8 cellular contexts compared by ENCODE assay signal in the genomic region with DNA sequence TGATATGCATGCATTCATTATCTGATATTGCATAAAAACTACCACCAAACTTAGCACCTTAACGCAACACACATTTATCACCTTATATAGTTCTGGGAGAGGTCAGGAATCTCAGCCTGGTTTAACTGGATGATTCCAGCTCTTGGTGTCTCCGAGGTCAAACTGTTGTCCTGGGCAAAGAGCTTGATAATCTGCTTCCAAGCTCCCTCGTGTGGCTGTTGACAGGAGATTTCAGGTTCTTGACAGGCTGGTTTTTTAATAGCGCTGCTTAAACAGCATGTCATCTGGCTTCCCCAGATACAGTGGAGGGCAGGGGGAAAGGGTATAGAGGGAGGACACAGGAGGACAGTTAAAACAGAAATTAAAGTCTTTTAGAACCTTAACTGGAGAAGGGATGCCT.
DNase-seq lines count a peak whose midpoint lies in the region; ATAC-seq and TF ChIP-seq lines count a peak whose summit lies in the region.

No MANE protein-coding gene starts in this region.

- H3K9me3 ChIP-seq in OCI-LY3 (ENCODE audit: insufficient read depth, low read length) (no peaks in the 10 kb centered on the region), heart left ventricle (no peaks in the 10 kb centered on the region), smooth muscle cell (replicated peaks; ENCODE audit: low read depth) (no peaks in the 10 kb centered on the region)

- no peak overlapping the region for H3K9ac ChIP-seq in OCI-LY3 (ENCODE audit: low read length)
- no peak overlapping the region for H3K9ac ChIP-seq in smooth muscle cell (ENCODE audit: low read depth)

- DNase-seq in NCI-H2029 (lab: John Stamatoyannopoulos, UW) (peak; percentile 10), NCI-H2029 treated with DMSO at 0.1 percent for 48 hours (lab: John Stamatoyannopoulos, UW) (no peak), heart left ventricle (peak in 4 of 5 donors; percentile 23 to 45 (median 27)), smooth muscle cell (lab: John Stamatoyannopoulos, UW; ENCODE audit: unreplicated experiment) (no peak)
- DNase-seq in effector CD8-positive, alpha-beta T cell (lab: John Stamatoyannopoulos, UW), result no peak

- H3K36me3 ChIP-seq in OCI-LY3 (replicated peaks; ENCODE audit: low read depth, low read length) (no peaks in the 10 kb centered on the region), heart left ventricle (no peaks in the 10 kb centered on the region), smooth muscle cell (ENCODE audit: low read depth) (no peaks in the 10 kb centered on the region)

- TF ChIP-seq CTCF in OCI-LY3 (IDR thresholded peaks at IDR 0.05; ENCODE audit: low read depth, low read length) (peak; percentile 62), heart left ventricle (IDR thresholded peaks at IDR 0.05) (peak in 10 of 12 donors; percentile 17 to 49 (median 31)), smooth muscle cell (IDR thresholded peaks at IDR 0.05; ENCODE audit: borderline replicate concordance, insufficient read depth, poor library complexity, severe bottlenecking) (peak; percentile 28)

- peak; percentile 42 to 80 (median 76) for ATAC-seq in heart left ventricle
- no peak for ATAC-seq in GM18502 (IDR thresholded peaks at IDR 0.05; ENCODE audit: poor library complexity, unreplicated experiment)
- no peak for ATAC-seq in HG03460 (IDR thresholded peaks at IDR 0.05; ENCODE audit: unreplicated experiment)

- no peaks in the 10 kb centered on the region for H3F3A ChIP-seq in smooth muscle cell (ENCODE audit: low read depth)

- H3K4me2 ChIP-seq in OCI-LY3 (ENCODE audit: low read length) (peak overlapping the region; percentile 45), smooth muscle cell (peak overlapping the region; percentile 58)

- H3K27me3 ChIP-seq in OCI-LY3 (ENCODE audit: low read depth, low read length) (no peaks in the 10 kb centered on the region), heart left ventricle (no peaks in the 10 kb centered on the region), smooth muscle cell (ENCODE audit: low read depth) (no peaks in the 10 kb centered on the region)

- H2AFZ ChIP-seq in OCI-LY3 (ENCODE audit: low read depth, low read length), result peak overlapping the region; percentile 62; the same call in 1 of the 2 replicates
- H2AFZ ChIP-seq in smooth muscle cell (ENCODE audit: low read depth), result no peak overlapping the region

- no peak overlapping the region for H3K4me3 ChIP-seq in OCI-LY3 (ENCODE audit: low read length)
- no peak overlapping the region for H3K4me3 ChIP-seq in heart left ventricle
- no peak overlapping the region for H3K4me3 ChIP-seq in smooth muscle cell

- no peak overlapping the region for H3K27ac ChIP-seq in OCI-LY3 (ENCODE audit: low read length)
- H3K27ac ChIP-seq in heart left ventricle, result no peak overlapping the region
- H3K27ac ChIP-seq in smooth muscle cell (ENCODE audit: low read depth), result no peak overlapping the region

- H3K4me1 ChIP-seq in OCI-LY3 (ENCODE audit: low read length) (peaks cover 12% of the 10 kb centered on the region), heart left ventricle (peaks cover 0 to 8% (median 0%) of the 10 kb centered on the region in 12 donors), smooth muscle cell (ENCODE audit: low read depth) (no peaks in the 10 kb centered on the region)

- WGBS in heart left ventricle, 4 donors, result 11 to 23% (median 15%) methylated on average over 4 of the region's 4 CpGs
- 23% methylated on average over 4 of the region's 4 CpGs for WGBS in smooth muscle cell (ENCODE audit: low lambda C conversion rate)

- H4K20me1 ChIP-seq in OCI-LY3 (ENCODE audit: insufficient read depth, low read length), result no peaks in the 10 kb centered on the region
- H4K20me1 ChIP-seq in smooth muscle cell (ENCODE audit: low read depth), result no peaks in the 10 kb centered on the region

- intact Hi-C loops in heart left ventricle (cut with DNase I), result loop anchor here in 7 of 10 donors (1.0 to 5.0 kb wide), 4 partner anchors 781 to 783 kb away; partner anchors contain the start of gene CNTNAP5 (in 4 of the 7)

- H3K79me2 ChIP-seq in OCI-LY3 (ENCODE audit: low read length) (no peaks in the 10 kb centered on the region), smooth muscle cell (ENCODE audit: low read depth) (no peaks in the 10 kb centered on the region)

- TF ChIP-seq POLR2A in heart left ventricle (IDR thresholded peaks at IDR 0.05), result no peak

Comparison
In these comparisons a context has a peak if more than half of its experiments do, and no peak if none do; other contexts are left out.
1. DNase-seq: peak in NCI-H2029 (single experiment) and heart left ventricle (4 of 5); none in NCI-H2029 treated with DMSO at 0.1 percent for 48 hours (single experiment), smooth muscle cell (single experiment) and effector CD8-positive, alpha-beta T cell (single experiment).
2. ATAC-seq: peak in heart left ventricle (4 of 4); none in GM18502 (single experiment) and HG03460 (single experiment).
3. Peak in every context shown above with its lines, with median percentiles within 50 percentile points of each other: CTCF ChIP-seq.